Comparison of ENCODE assay signal across 9 cellular contexts in genomic region chr4:108060164-108060563, GRCh38.
DNase-seq lines count a peak whose midpoint lies in the region; ATAC-seq and TF ChIP-seq lines count a peak whose summit lies in the region.
"Had no signal": no experiment of that assay in that cellular context is flagged by ENCODE, and none has a peak within 500 bp of the region (broad histone marks: within the 10 kb centered on the region; RNA-seq: fewer than 3 reads in every experiment).

No MANE protein-coding gene starts in this region.

- peak in 1 of 2 donors; percentile 11 for ATAC-seq in naive thymus-derived CD8-positive, alpha-beta T cell
- no peak for ATAC-seq in GM21723 (IDR thresholded peaks at IDR 0.05; ENCODE audit: unreplicated experiment)

- peak; percentile 43 for DNase-seq in NCI-H1092 treated with DMSO at 0.1 percent for 48 hours (lab: John Stamatoyannopoulos, UW)
- DNase-seq in NCI-H1092 (lab: John Stamatoyannopoulos, UW): no peak
- DNase-seq in NCI-H460 (ENCODE audit: extremely low read depth, low read depth): peak; percentile 25
- peak; percentile 78 for DNase-seq in choroid plexus epithelial cell (ENCODE audit: low read depth)
- no peak for DNase-seq in naive thymus-derived CD8-positive, alpha-beta T cell
- no peak for DNase-seq in activated CD4-positive, CD25-positive, alpha-beta regulatory T cell treated with anti-CD3 and anti-CD28 coated beads, Interleukin-2, amount 50 U/mL, for 72 hours
- no peak for DNase-seq in spleen

- no peaks in the 10 kb centered on the region for H3K9me3 Mint-ChIP-seq in naive thymus-derived CD8-positive, alpha-beta T cell

- H3K4me1 ChIP-seq in spleen: no peaks in the 10 kb centered on the region

- TF ChIP-seq CTCF in choroid plexus epithelial cell (conservative IDR thresholded peaks at IDR 0.05; ENCODE audit: low read depth, low read length) (peak; percentile 63), spleen (IDR thresholded peaks at IDR 0.05 in 8 of 11, conservative IDR thresholded peaks at IDR 0.05 in 3 of 11) (peak in 2 of 11 experiments; percentile 26 to 48)

- H3K4me3 ChIP-seq in choroid plexus epithelial cell (ENCODE audit: low read depth, low read length): no peak overlapping the region
- H3K4me3 ChIP-seq in spleen: no peak overlapping the region

- peaks cover 49 to 90% (median 87%) of the 10 kb centered on the region in 4 donors for H3K4me1 Mint-ChIP-seq in naive thymus-derived CD8-positive, alpha-beta T cell
- H3K4me1 Mint-ChIP-seq: B cell had no signal

- H3K27ac ChIP-seq in spleen: no peak overlapping the region

- H3K27ac Mint-ChIP-seq in naive thymus-derived CD8-positive, alpha-beta T cell: peak overlapping the region; percentile 78 to 95 (median 90)
- H3K27ac Mint-ChIP-seq: B cell had no signal

- H3K36me3 ChIP-seq in spleen: no peaks in the 10 kb centered on the region

- no peak for TF ChIP-seq POLR2A in spleen (IDR thresholded peaks at IDR 0.05)

- POLR2A ChIA-PET in naive thymus-derived CD8-positive, alpha-beta T cell (lab: Charles Lee): interaction anchor here (0.7 to 2.8 kb wide), 10 partner anchors 8 to 109 kb away, joined by 3 to 22 read pairs (median 4); partner anchors contain the start of gene LEF1

- H3K9me3 ChIP-seq in spleen: no peaks in the 10 kb centered on the region

- H3K27me3 Mint-ChIP-seq in naive thymus-derived CD8-positive, alpha-beta T cell: peaks cover 0 to 2% (median 0%) of the 10 kb centered on the region in 5 donors

- WGBS in spleen, 5 donors: 54 to 67% (median 58%) methylated on average over 5 of the region's 5 CpGs

- intact Hi-C loops in spleen (cut with DNase I; ENCODE audit: low total_unique reads): no loop called here

- peaks cover 11 to 95% (median 37%) of the 10 kb centered on the region in 3 donors for H3K36me3 Mint-ChIP-seq in naive thymus-derived CD8-positive, alpha-beta T cell

- H3K4me3 Mint-ChIP-seq in naive thymus-derived CD8-positive, alpha-beta T cell: peak overlapping the region in 4 of 10 donors; percentile 4 to 42 (median 30)
- H3K4me3 Mint-ChIP-seq: B cell had no signal

- H3K27me3 ChIP-seq in spleen (replicated peaks in 1 of 7): peaks cover 0 to 7% (median 0%) of the 10 kb centered on the region in 7 donors

Comparison
In these comparisons a context has a peak if more than half of its experiments do, and no peak if none do; other contexts are left out.
1. DNase-seq: peak in NCI-H1092 treated with DMSO at 0.1 percent for 48 hours (single experiment), NCI-H460 (single experiment) and choroid plexus epithelial cell (single experiment); none in NCI-H1092 (single experiment), naive thymus-derived CD8-positive, alpha-beta T cell (0 of 10), activated CD4-positive, CD25-positive, alpha-beta regulatory T cell treated with anti-CD3 and anti-CD28 coated beads, Interleukin-2, amount 50 U/mL, for 72 hours (single experiment) and spleen (single experiment).